In genomic region chr12:14840616-14841015, GRCh38 we compare ENCODE assay signal across 32 cellular contexts. TPM values are rescaled to one million over a fixed set of nuclear protein-coding genes. Genes with fewer than 3 reads are reported as not detected.
DNase-seq lines count a peak whose midpoint lies in the region; ATAC-seq and TF ChIP-seq lines count a peak whose summit lies in the region.
"Had no signal": no experiment of that assay in that cellular context is flagged by ENCODE, and none has a peak within 500 bp of the region (broad histone marks: within the 10 kb centered on the region; RNA-seq: fewer than 3 reads in every experiment).

No MANE protein-coding gene starts in this region.

- no peaks in the 10 kb centered on the region for H3K36me3 ChIP-seq in PC-3 (ENCODE audit: low read depth, low read length)
- H3K36me3 ChIP-seq in left lung: no peaks in the 10 kb centered on the region
- H3K36me3 ChIP-seq in thoracic aorta: no peaks in the 10 kb centered on the region
- H3K36me3 ChIP-seq: gastrocnemius medialis, uterus had no signal

- no peak overlapping the region for H3K27ac ChIP-seq in PC-3 (ENCODE audit: low read length)
- H3K27ac ChIP-seq in left lung: peak overlapping the region in 1 of 2 donors; percentile 26
- peak overlapping the region; percentile 78 to 80 for H3K27ac ChIP-seq in thoracic aorta
- H3K27ac ChIP-seq: RWPE1 had no signal

- no peak overlapping the region for H3K4me3 Mint-ChIP-seq in naive thymus-derived CD8-positive, alpha-beta T cell
- H3K4me3 Mint-ChIP-seq: activated CD8-positive, alpha-beta T cell treated with anti-CD3 and anti-CD28 coated beads for 36 hours; activated naive CD8-positive, alpha-beta T cell; CD4-positive, CD25-positive, alpha-beta regulatory T cell; nephron; T-helper 1 cell treated with Interleukin-12 subunit alpha and Interleukin-12 subunit beta and Interleukin-4 antibody, amounts not matched to agents 30 μg/mL and 1 μg/mL, for 36 hours had no signal

- H2AFZ ChIP-seq in PC-3 (ENCODE audit: low read length): no peak overlapping the region

- peaks cover 0 to 10% (median 0%) of the 10 kb centered on the region in 3 donors for H3K36me3 Mint-ChIP-seq in naive thymus-derived CD8-positive, alpha-beta T cell
- H3K36me3 Mint-ChIP-seq: CD4-positive, CD25-positive, alpha-beta regulatory T cell had no signal

- H3K4me1 ChIP-seq in PC-3 (ENCODE audit: insufficient read depth, low read length) (peaks cover 35% of the 10 kb centered on the region), left lung (peaks cover 1 to 14% of the 10 kb centered on the region in 2 donors), thoracic aorta (ENCODE audit: control insufficient read depth in 1 of 2, low read depth in 2 of 2) (peaks cover 23 to 44% of the 10 kb centered on the region in 2 donors)
- H3K4me1 ChIP-seq: uterus had no signal

- H3K27ac Mint-ChIP-seq in naive thymus-derived CD8-positive, alpha-beta T cell: no peak overlapping the region
- H3K27ac Mint-ChIP-seq: activated CD8-positive, alpha-beta T cell treated with anti-CD3 and anti-CD28 coated beads for 36 hours; activated naive CD8-positive, alpha-beta T cell; CD4-positive, CD25-positive, alpha-beta regulatory T cell; nephron; T-helper 1 cell treated with Interleukin-12 subunit alpha and Interleukin-12 subunit beta and Interleukin-4 antibody, amounts not matched to agents 30 μg/mL and 1 μg/mL, for 36 hours had no signal

- H3K27me3 Mint-ChIP-seq in naive thymus-derived CD8-positive, alpha-beta T cell: peaks cover 10 to 26% (median 10%) of the 10 kb centered on the region in 5 donors

- no TSS peak for BruUV-seq in PC-3 (replicated peaks; lab: Mats Ljungman, UMichigan)

- TF ChIP-seq CTCF in PC-3 (conservative IDR thresholded peaks at IDR 0.05; ENCODE audit: low read depth, low read length) (no peak), left lung (IDR thresholded peaks at IDR 0.05) (no peak), thoracic aorta (IDR thresholded peaks at IDR 0.05) (no peak)

- peak; percentile 17 for DNase-seq in DMS153 (lab: John Stamatoyannopoulos, UW)
- no peak for DNase-seq in DMS153 treated with DMSO at 0.1 percent for 48 hours (lab: John Stamatoyannopoulos, UW; ENCODE audit: unreplicated experiment)
- peak; percentile 14 for DNase-seq in PC-3
- no peak for DNase-seq in left lung
- no peak for DNase-seq in thoracic aorta (ENCODE audit: low spot score)
- DNase-seq in naive thymus-derived CD8-positive, alpha-beta T cell: no peak
- no peak for DNase-seq in NOMO-1 treated with dmso at 0.1 percent for 144 hours (lab: John Stamatoyannopoulos, UW; ENCODE audit: unreplicated experiment)
- no peak for DNase-seq in NCI-H2081 treated with DMSO at 0.1 percent for 48 hours (lab: John Stamatoyannopoulos, UW)
- DNase-seq: 8988T; activated CD8-positive, alpha-beta T cell treated with anti-CD3 and anti-CD28 coated beads for 36 hours; activated effector memory CD4-positive, alpha-beta T cell treated with Interleukin-2 at 50 U/mL for 16 hours; activated T-cell treated with anti-CD3 and anti-CD28 coated beads for 4 hours; CD4-positive, CD25-positive, alpha-beta regulatory T cell; central memory CD4-positive, alpha-beta T cell; dermis blood vessel endothelial cell; gastrocnemius medialis; hippocampal formation; NCI-H1105; NCI-H1930; NCI-H748 treated with DMSO at 0.1 percent for 48 hours; retina; SK-N-SH; stimulated activated CD4-positive, alpha-beta T cell treated with anti-CD3 and anti-CD28 coated beads, Interleukin-12 subunit alpha, Interleukin-12 subunit beta, amount 100 ng/mL, for 4 hours; stimulated activated CD4-positive, alpha-beta T cell treated with anti-CD3 and anti-CD28 coated beads, Interleukin-4, amount 100 ng/mL, for 1 hour; uterus had no signal

- H3K4me2 ChIP-seq in PC-3 (ENCODE audit: low read length): no peak overlapping the region
- H3K4me2 ChIP-seq: SK-N-SH had no signal

- ATAC-seq in PC-3 (no peak), left lung (peak; percentile 24), thoracic aorta (ENCODE audit: insufficient number of reproducible peaks, low FRiP score, low read depth) (no peak)
- ATAC-seq in naive thymus-derived CD8-positive, alpha-beta T cell: no peak
- ATAC-seq: activated CD8-positive, alpha-beta T cell treated with anti-CD3 and anti-CD28 coated beads for 36 hours; gastrocnemius medialis had no signal

- H3K4me3 ChIP-seq in PC-3 (ENCODE audit: low read length) (no peak overlapping the region), left lung (no peak overlapping the region), thoracic aorta (no peak overlapping the region)
- H3K4me3 ChIP-seq: gastrocnemius medialis, uterus had no signal

- POLR2A ChIA-PET in PC-3 (lab: Charles Lee; ENCODE audit: unreplicated experiment): no interaction called here
- POLR2A ChIA-PET in naive thymus-derived CD8-positive, alpha-beta T cell (lab: Charles Lee): no interaction called here

- no peaks in the 10 kb centered on the region for H3K9me2 ChIP-seq in PC-3 (replicated peaks; ENCODE audit: low read length)
- H3K9me2 ChIP-seq: SK-N-SH had no signal

- no peaks in the 10 kb centered on the region for H3K79me2 ChIP-seq in PC-3 (ENCODE audit: low read length)

- no peaks in the 10 kb centered on the region for H4K20me1 ChIP-seq in PC-3 (ENCODE audit: low read length)

- CTCF ChIA-PET in PC-3 (lab: Charles Lee): no interaction called here

- peaks cover 5% of the 10 kb centered on the region for H3F3A ChIP-seq in PC-3 (ENCODE audit: low read length, unreplicated experiment)

- peaks cover 2 to 6% (median 3%) of the 10 kb centered on the region in 4 donors for H3K4me1 Mint-ChIP-seq in naive thymus-derived CD8-positive, alpha-beta T cell

- H3K9me3 ChIP-seq in PC-3 (ENCODE audit: low read length): no peaks in the 10 kb centered on the region
- no peaks in the 10 kb centered on the region for H3K9me3 ChIP-seq in left lung
- no peaks in the 10 kb centered on the region for H3K9me3 ChIP-seq in thoracic aorta
- H3K9me3 ChIP-seq: gastrocnemius medialis, SK-N-SH, uterus had no signal

- H3K27me3 ChIP-seq in PC-3 (ENCODE audit: low read length): no peaks in the 10 kb centered on the region
- H3K27me3 ChIP-seq in left lung: no peaks in the 10 kb centered on the region
- no peaks in the 10 kb centered on the region for H3K27me3 ChIP-seq in thoracic aorta (replicated peaks; ENCODE audit: insufficient read depth)
- H3K27me3 ChIP-seq: gastrocnemius medialis, uterus had no signal

- H3K9ac ChIP-seq in PC-3 (ENCODE audit: low read length): no peak overlapping the region
- H3K9ac ChIP-seq: SK-N-SH had no signal

- H3K9me3 Mint-ChIP-seq in naive thymus-derived CD8-positive, alpha-beta T cell: no peaks in the 10 kb centered on the region
- H3K9me3 Mint-ChIP-seq: activated CD8-positive, alpha-beta T cell treated with anti-CD3 and anti-CD28 coated beads for 36 hours; nephron; T-helper 1 cell treated with Interleukin-12 subunit alpha and Interleukin-12 subunit beta and Interleukin-4 antibody, amounts not matched to agents 30 μg/mL and 1 μg/mL, for 36 hours had no signal

- intact Hi-C loops in PC-3 (cut with micrococcal nuclease) (no loop called here), left lung (cut with DNase I) (loop anchor here in 1 of 2 donors (10.0 kb wide), 1 partner anchor 154 kb away; no protein-coding TSS in a partner anchor)

RNA-seq across cellular contexts. Expression of gene ART4, which starts 2.7 kb away (rescaled TPM):
- total RNA-seq in PC-3 (2014; rRNA removed) (not detected in 2 replicates), left lung (1 to 10 TPM; 2.7 to 3.1 TPM), thoracic aorta (10 to 100 TPM; 38.0 to 66.6 TPM)
- not detected for total RNA-seq in naive thymus-derived CD8-positive, alpha-beta T cell
- polyA plus RNA-seq in naive thymus-derived CD8-positive, alpha-beta T cell: not detected
- total RNA-seq: activated CD8-positive, alpha-beta T cell treated with anti-CD3 and anti-CD28 coated beads for 36 hours; CD4-positive, CD25-positive, alpha-beta regulatory T cell; H4; mononuclear cell; osteoblast had no signal
- polyA plus RNA-seq: CD4-positive, CD25-positive, alpha-beta regulatory T cell; SK-N-SH had no signal

RNA-seq across cellular contexts. Expression of gene SMCO3, which starts 26.6 kb away (rescaled TPM):
- total RNA-seq in PC-3 (2014; rRNA removed) (not detected in 2 replicates), left lung (1 to 10 TPM in 1 of 2 donors, under 1 TPM in 1; 0.97 to 1.1 TPM), thoracic aorta (under 1 TPM; 0.27 to 0.49 TPM)
- total RNA-seq in naive thymus-derived CD8-positive, alpha-beta T cell: not detected
- polyA plus RNA-seq in naive thymus-derived CD8-positive, alpha-beta T cell: under 1 TPM in 1 of 3 donors, not detected in 2; 0.07 TPM
- total RNA-seq: activated CD8-positive, alpha-beta T cell treated with anti-CD3 and anti-CD28 coated beads for 36 hours; CD4-positive, CD25-positive, alpha-beta regulatory T cell; H4; mononuclear cell had no signal

RNA-seq across cellular contexts. Expression of gene C12orf60, which starts 37.1 kb away (rescaled TPM):
- total RNA-seq in PC-3 (2014; rRNA removed): 0.29 and 0.47 TPM in 2 replicates
- total RNA-seq in left lung: 1 to 10 TPM in 1 of 2 donors, under 1 TPM in 1; 0.81 to 1.2 TPM
- total RNA-seq in thoracic aorta: under 1 TPM in 1 of 2 donors, not detected in 1; 0.27 TPM
- 1 to 10 TPM in 1 of 2 experiments, under 1 TPM in 1; 0.71 to 1.3 TPM for total RNA-seq in naive thymus-derived CD8-positive, alpha-beta T cell
- 1 to 10 TPM in 2 of 3 donors, under 1 TPM in 1; 0.98 to 2.5 (median 1.7) TPM for polyA plus RNA-seq in naive thymus-derived CD8-positive, alpha-beta T cell

RNA-seq across cellular contexts. Expression of gene WBP11, which starts 37.3 kb away (rescaled TPM):
- total RNA-seq in PC-3 (2014; rRNA removed) (20.0 and 21.4 TPM in 2 replicates), left lung (10 to 100 TPM; 38.6 to 53.5 TPM), thoracic aorta (10 to 100 TPM; 10.0 to 17.6 TPM)
- total RNA-seq in naive thymus-derived CD8-positive, alpha-beta T cell: 100 to 1,000 TPM in 1 of 2 experiments, 10 to 100 TPM in 1; 93.8 to 106 TPM
- 10 to 100 TPM; 59.5 to 66.5 (median 59.8) TPM for polyA plus RNA-seq in naive thymus-derived CD8-positive, alpha-beta T cell

RNA-seq across cellular contexts. Expression of gene MGP, which starts 45.0 kb away (rescaled TPM):
- total RNA-seq in PC-3 (2014; rRNA removed) (0.22 and 2.1 TPM in 2 replicates), left lung (100 to 1,000 TPM; 651 to 789 TPM), thoracic aorta (1,000 to 10,000 TPM; 6,234 to 9,983 TPM)
- total RNA-seq in naive thymus-derived CD8-positive, alpha-beta T cell: 1 to 10 TPM; 3.7 to 4.1 TPM
- polyA plus RNA-seq in naive thymus-derived CD8-positive, alpha-beta T cell: under 1 TPM; 0.14 to 0.48 (median 0.17) TPM
- total RNA-seq: activated CD8-positive, alpha-beta T cell treated with anti-CD3 and anti-CD28 coated beads for 36 hours had no signal

Comparison
In these comparisons a context has a peak if more than half of its experiments do, and no peak if none do; other contexts are left out.
1. DNase-seq: peak in DMS153 (single experiment) and PC-3 (single experiment); none in DMS153 treated with DMSO at 0.1 percent for 48 hours (single experiment), left lung (0 of 2), thoracic aorta (single experiment), naive thymus-derived CD8-positive, alpha-beta T cell (0 of 10), NOMO-1 treated with dmso at 0.1 percent for 144 hours (single experiment) and NCI-H2081 treated with DMSO at 0.1 percent for 48 hours (single experiment).
2. RNA of gene ART4, which starts 2.7 kb away (total RNA-seq): 38.0 to 66.6 TPM in thoracic aorta; 2.7 to 3.1 TPM in left lung, not detected in PC-3 and not detected in naive thymus-derived CD8-positive, alpha-beta T cell; every median in the first group is over 4 times any median in the second.